In genomic region chr6:113734886-113735481, GRCh38 we compare ENCODE assay signal across 16 cellular contexts.
DNase-seq lines count a peak whose midpoint lies in the region; ATAC-seq and TF ChIP-seq lines count a peak whose summit lies in the region.
"Had no signal": no experiment of that assay in that cellular context is flagged by ENCODE, and none has a peak within 500 bp of the region (broad histone marks: within the 10 kb centered on the region; RNA-seq: fewer than 3 reads in every experiment).

No MANE protein-coding gene starts in this region.

- no peak for TF ChIP-seq CTCF in choroid plexus epithelial cell (conservative IDR thresholded peaks at IDR 0.05; ENCODE audit: low read depth, low read length)
- TF ChIP-seq CTCF in neural crest cell (conservative IDR thresholded peaks at IDR 0.05) = no peak

- H3K4me3 ChIP-seq in choroid plexus epithelial cell (ENCODE audit: low read depth, low read length) = no peak overlapping the region

- H3K27me3 Mint-ChIP-seq in neural crest cell (ENCODE audit: low read depth) = no peaks in the 10 kb centered on the region
- peaks cover 0 to 10% (median 1%) of the 10 kb centered on the region in 5 donors for H3K27me3 Mint-ChIP-seq in naive thymus-derived CD8-positive, alpha-beta T cell

- peaks cover 33% of the 10 kb centered on the region for H3K4me1 Mint-ChIP-seq in neural crest cell
- peaks cover 0 to 7% (median 0%) of the 10 kb centered on the region in 4 donors for H3K4me1 Mint-ChIP-seq in naive thymus-derived CD8-positive, alpha-beta T cell
- H3K4me1 Mint-ChIP-seq: immature natural killer cell had no signal

- POLR2A ChIA-PET in naive thymus-derived CD8-positive, alpha-beta T cell (lab: Charles Lee) = no interaction called here

- DNase-seq in GM03348 (ENCODE audit: low spot score) (peak; percentile 29), MV-4-11 (lab: John Stamatoyannopoulos, UW) (peak; percentile 51), choroid plexus epithelial cell (ENCODE audit: low read depth) (peak; percentile 32), neural crest cell (ENCODE audit: low read depth, low spot score) (no peak), globus pallidus (ENCODE audit: low spot score) (no peak), NCI-H526 treated with DMSO at 0.1 percent for 48 hours (lab: John Stamatoyannopoulos, UW) (no peak), RPMI8226 (no peak)
- DNase-seq in naive thymus-derived CD8-positive, alpha-beta T cell = no peak
- DNase-seq: activated CD4-positive, alpha-beta T cell treated with anti-CD3 and anti-CD28 coated beads, Interleukin-2, amount 50 U/mL, for 1 hour; activated naive CD4-positive, alpha-beta T cell; DND-41; effector memory CD4-positive, alpha-beta T cell; immature natural killer cell; NCI-H345; SHP77 treated with DMSO at 0.1 percent for 48 hours; stimulated activated CD4-positive, alpha-beta T cell treated with anti-CD3 and anti-CD28 coated beads, Interleukin-12 subunit alpha, Interleukin-12 subunit beta, amount 100 ng/mL, for 4 hours had no signal

- no peak overlapping the region for H3K4me3 Mint-ChIP-seq in neural crest cell
- no peak overlapping the region for H3K4me3 Mint-ChIP-seq in naive thymus-derived CD8-positive, alpha-beta T cell
- H3K4me3 Mint-ChIP-seq: immature natural killer cell had no signal

- ATAC-seq in naive thymus-derived CD8-positive, alpha-beta T cell = no peak

- H3K9me3 Mint-ChIP-seq in neural crest cell = no peaks in the 10 kb centered on the region
- no peaks in the 10 kb centered on the region for H3K9me3 Mint-ChIP-seq in naive thymus-derived CD8-positive, alpha-beta T cell

- no peaks in the 10 kb centered on the region for H3K36me3 Mint-ChIP-seq in neural crest cell (ENCODE audit: low read depth)
- no peaks in the 10 kb centered on the region for H3K36me3 Mint-ChIP-seq in naive thymus-derived CD8-positive, alpha-beta T cell
- H3K36me3 Mint-ChIP-seq: immature natural killer cell had no signal

- peak overlapping the region; percentile 29 for H3K27ac Mint-ChIP-seq in neural crest cell (ENCODE audit: unreplicated experiment)
- no peak overlapping the region for H3K27ac Mint-ChIP-seq in naive thymus-derived CD8-positive, alpha-beta T cell
- H3K27ac Mint-ChIP-seq: immature natural killer cell had no signal

Comparison
In these comparisons a context has a peak if more than half of its experiments do, and no peak if none do; other contexts are left out.
1. DNase-seq: peak in GM03348 (single experiment), MV-4-11 (single experiment) and choroid plexus epithelial cell (single experiment); none in neural crest cell (single experiment), naive thymus-derived CD8-positive, alpha-beta T cell (0 of 10), globus pallidus (single experiment), NCI-H526 treated with DMSO at 0.1 percent for 48 hours (single experiment) and RPMI8226 (single experiment).